In genomic region chr17:68435876-68436842, GRCh38 we compare ENCODE assay signal across 8 cellular contexts. TPM values are rescaled to one million over a fixed set of nuclear protein-coding genes. Genes with fewer than 3 reads are reported as not detected.
DNase-seq lines count a peak whose midpoint lies in the region; ATAC-seq and TF ChIP-seq lines count a peak whose summit lies in the region.

No MANE protein-coding gene starts in this region.

- no peaks in the 10 kb centered on the region for H3K36me3 Mint-ChIP-seq in naive thymus-derived CD8-positive, alpha-beta T cell

- H3K27me3 Mint-ChIP-seq in naive thymus-derived CD8-positive, alpha-beta T cell = no peaks in the 10 kb centered on the region

- H3K79me2 ChIP-seq in OCI-LY3 (ENCODE audit: low read length) = no peaks in the 10 kb centered on the region

- H3K9ac ChIP-seq in OCI-LY3 (ENCODE audit: low read length) = peak overlapping the region; percentile 38

- DNase-seq in A172 (ENCODE audit: low spot score) (peak; percentile 91), KG1 (lab: John Stamatoyannopoulos, UW) (peak; percentile 71)
- peak; percentile 85 for DNase-seq in activated CD8-positive, alpha-beta memory T cell treated with anti-CD3 and anti-CD28 coated beads, Interleukin-2, amount 50 U/mL, for 48 hours
- DNase-seq in naive thymus-derived CD8-positive, alpha-beta T cell = peak; percentile 64 to 90 (median 82)
- peak; percentile 72 for DNase-seq in stimulated activated naive CD4-positive, alpha-beta T cell treated with Interleukin-2 at 50 U/mL for 16 hours (lab: John Stamatoyannopoulos, UW)

- peak overlapping the region in 9 of 10 donors; percentile 46 to 87 (median 74) for H3K27ac Mint-ChIP-seq in naive thymus-derived CD8-positive, alpha-beta T cell

- H3K4me3 ChIP-seq in OCI-LY3 (ENCODE audit: low read length) = peak overlapping the region; percentile 50

- peak overlapping the region; percentile 70 for H3K4me2 ChIP-seq in OCI-LY3 (ENCODE audit: low read length)

- peak; percentile 75 for TF ChIP-seq CTCF in OCI-LY3 (IDR thresholded peaks at IDR 0.05; ENCODE audit: low read depth, low read length)

- ATAC-seq in GM18520 (IDR thresholded peaks at IDR 0.05; ENCODE audit: unreplicated experiment) = peak; percentile 44
- ATAC-seq in esophagus mucosa = peak; percentile 83
- peak; percentile 69 to 73 for ATAC-seq in naive thymus-derived CD8-positive, alpha-beta T cell

- H2AFZ ChIP-seq in OCI-LY3 (ENCODE audit: low read depth, low read length) = 0 out of 2 replicates have a peak overlapping the region, but pooled peaks have one; percentile 49

- no peaks in the 10 kb centered on the region for H4K20me1 ChIP-seq in OCI-LY3 (ENCODE audit: insufficient read depth, low read length)

- POLR2A ChIA-PET in naive thymus-derived CD8-positive, alpha-beta T cell (lab: Charles Lee) = interaction anchor here (0.6 to 10.1 kb wide), 6 partner anchors 22 to 231 kb away, joined by 3 to 94 read pairs (median 4); partner anchors contain the start of genes ARSG and SLC16A6

- no peaks in the 10 kb centered on the region for H3K9me3 Mint-ChIP-seq in naive thymus-derived CD8-positive, alpha-beta T cell

- no peaks in the 10 kb centered on the region for H3K36me3 ChIP-seq in OCI-LY3 (replicated peaks; ENCODE audit: low read depth, low read length)

- peaks cover 26% of the 10 kb centered on the region for H3K4me1 ChIP-seq in OCI-LY3 (ENCODE audit: low read length)

- peak overlapping the region in 9 of 10 donors; percentile 10 to 81 (median 51) for H3K4me3 Mint-ChIP-seq in naive thymus-derived CD8-positive, alpha-beta T cell

- no peaks in the 10 kb centered on the region for H3K9me3 ChIP-seq in OCI-LY3 (ENCODE audit: insufficient read depth, low read length)

- no peak overlapping the region for H3K27ac ChIP-seq in OCI-LY3 (ENCODE audit: low read length)

- H3K27me3 ChIP-seq in OCI-LY3 (ENCODE audit: low read depth, low read length) = no peaks in the 10 kb centered on the region

- peaks cover 22 to 57% (median 56%) of the 10 kb centered on the region in 4 donors for H3K4me1 Mint-ChIP-seq in naive thymus-derived CD8-positive, alpha-beta T cell

RNA-seq across cellular contexts. Expression of gene WIPI1, which starts 21.1 kb away (rescaled TPM):
- total RNA-seq in A172 (2014; rRNA removed; shearing (Covaris generic)) = 31.8 and 32.8 TPM in 2 replicates
- 13.3 TPM for total RNA-seq in esophagus mucosa
- 1 to 10 TPM; 3.2 to 3.5 TPM for total RNA-seq in naive thymus-derived CD8-positive, alpha-beta T cell
- polyA plus RNA-seq in naive thymus-derived CD8-positive, alpha-beta T cell = 1 to 10 TPM; 2.5 to 8.3 (median 2.7) TPM
